Comparison of ENCODE assay signal across 20 cellular contexts in the genomic region with DNA sequence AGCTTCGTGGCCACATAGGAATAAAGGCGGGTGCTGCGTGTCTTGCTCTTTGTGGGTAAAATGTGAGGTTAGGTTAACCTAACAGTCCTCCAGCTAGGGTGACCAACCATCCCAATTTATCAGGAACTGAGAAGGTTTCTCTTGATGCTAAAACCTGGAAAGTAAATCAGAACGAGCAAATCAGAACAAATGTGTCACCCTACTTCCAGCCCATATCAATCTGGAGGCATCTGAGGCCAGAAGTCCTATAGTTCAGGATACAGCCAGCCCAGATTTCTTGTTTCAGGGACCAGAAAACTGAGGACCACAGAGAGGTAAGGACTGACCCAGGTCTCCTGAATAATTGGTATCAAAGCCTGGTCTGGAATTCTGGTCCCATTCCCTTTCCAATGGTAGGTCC. TPM values are rescaled to one million over a fixed set of nuclear protein-coding genes. Genes with fewer than 3 reads are reported as not detected.
DNase-seq lines count a peak whose midpoint lies in the region; ATAC-seq and TF ChIP-seq lines count a peak whose summit lies in the region.
"Had no signal": no experiment of that assay in that cellular context is flagged by ENCODE, and none has a peak within 500 bp of the region (broad histone marks: within the 10 kb centered on the region; RNA-seq: fewer than 3 reads in every experiment).

No MANE protein-coding gene starts in this region.

- no peaks in the 10 kb centered on the region for H3K27me3 ChIP-seq in sigmoid colon

- H3K27me3 Mint-ChIP-seq in T-helper 17 cell = no peaks in the 10 kb centered on the region
- H3K27me3 Mint-ChIP-seq: CD4-positive, alpha-beta memory T cell had no signal

- no peak overlapping the region for H3K4me3 Mint-ChIP-seq in T-helper 17 cell
- H3K4me3 Mint-ChIP-seq: CD4-positive, alpha-beta memory T cell; GM23338; HFFc6 had no signal

- 83 to 87% methylated on average over 4 of the region's 4 CpGs for WGBS in sigmoid colon, 2 donors

- H3K36me3 ChIP-seq in sigmoid colon = no peaks in the 10 kb centered on the region

- no peak overlapping the region for H3K27ac ChIP-seq in sigmoid colon
- H3K27ac ChIP-seq: 22Rv1, C4-2B had no signal

- H3K9me3 ChIP-seq in T-helper 17 cell (ENCODE audit: control insufficient read depth, low read length, poor library complexity, severe bottlenecking) = no peaks in the 10 kb centered on the region
- no peaks in the 10 kb centered on the region for H3K9me3 ChIP-seq in sigmoid colon
- H3K9me3 ChIP-seq: A549 had no signal

- H3K4me1 Mint-ChIP-seq in T-helper 17 cell = peaks cover 17% of the 10 kb centered on the region

- no peak for TF ChIP-seq CTCF in sigmoid colon (IDR thresholded peaks at IDR 0.05)

- H3K4me1 ChIP-seq in sigmoid colon = peaks cover 0 to 31% (median 22%) of the 10 kb centered on the region in 4 donors

- ATAC-seq in T-helper 17 cell = no peak
- ATAC-seq: A549, GM23338, HCT116 had no signal

- intact Hi-C loops in sigmoid colon (cut with DNase I) = no loop called here

- peaks cover 2% of the 10 kb centered on the region for H3K36me3 Mint-ChIP-seq in T-helper 17 cell (ENCODE audit: low read depth)

- H3K27ac Mint-ChIP-seq in T-helper 17 cell = peak overlapping the region; percentile 27
- H3K27ac Mint-ChIP-seq: GM23338, HFFc6 had no signal

- TF ChIP-seq POLR2A in sigmoid colon (IDR thresholded peaks at IDR 0.05) = no peak

- peak; percentile 1 for DNase-seq in activated T-cell treated with anti-CD3 and anti-CD28 coated beads, Interleukin-2, amount 50 U/mL, for 1 hour
- DNase-seq in activated T-cell treated with anti-CD3 and anti-CD28 coated beads for 4 hours (no peak), T-helper 17 cell (no peak), sigmoid colon (peak; percentile 21), NOMO-1 treated with dmso at 0.1 percent for 144 hours (lab: John Stamatoyannopoulos, UW; ENCODE audit: unreplicated experiment) (no peak), NCI-H524 (lab: John Stamatoyannopoulos, UW) (no peak)
- no peak for DNase-seq in stimulated activated naive CD4-positive, alpha-beta T cell treated with Interleukin-2 at 50 U/mL for 16 hours (lab: John Stamatoyannopoulos, UW)
- DNase-seq: AML-193; CD4-positive, alpha-beta memory T cell; DMS153; DMS79; GDM1; H7; HFFc6; IMR-90 had no signal

- TF ChIP-seq EP300 in sigmoid colon (IDR thresholded peaks at IDR 0.05) = no peak

- H3K4me3 ChIP-seq in sigmoid colon = no peak overlapping the region
- H3K4me3 ChIP-seq: A549, GM23338 had no signal

RNA-seq across cellular contexts. Expression of gene IFFO2, which starts 3.1 kb away (rescaled TPM):
- total RNA-seq in T-helper 17 cell = 100 to 1,000 TPM in 1 of 2 donors, 10 to 100 TPM in 1; 99.8 to 119 TPM
- 10 to 100 TPM in 2 of 4 donors, 1 to 10 TPM in 2; 7.5 to 35.0 (median 13.8) TPM for total RNA-seq in sigmoid colon
- 1 to 10 TPM; 1.2 to 8.6 (median 7.2) TPM for polyA plus RNA-seq in sigmoid colon

RNA-seq across cellular contexts. Expression of gene ALDH4A1, which starts 57.2 kb away (rescaled TPM):
- total RNA-seq in T-helper 17 cell = 1 to 10 TPM; 1.1 to 1.2 TPM
- total RNA-seq in sigmoid colon = 10 to 100 TPM in 1 of 4 donors, 1 to 10 TPM in 3; 6.7 to 12.8 (median 8.4) TPM
- polyA plus RNA-seq in sigmoid colon = 10 to 100 TPM in 1 of 3 donors, 1 to 10 TPM in 2; 2.4 to 11.0 (median 3.7) TPM

Comparison
In these comparisons a context has a peak if more than half of its experiments do, and no peak if none do; other contexts are left out.
1. DNase-seq: peak in activated T-cell treated with anti-CD3 and anti-CD28 coated beads, Interleukin-2, amount 50 U/mL, for 1 hour (single experiment) and sigmoid colon (single experiment); none in activated T-cell treated with anti-CD3 and anti-CD28 coated beads for 4 hours (single experiment), T-helper 17 cell (0 of 3), stimulated activated naive CD4-positive, alpha-beta T cell treated with Interleukin-2 at 50 U/mL for 16 hours (single experiment), NOMO-1 treated with dmso at 0.1 percent for 144 hours (single experiment) and NCI-H524 (0 of 2).